Comparison of ENCODE assay signal across 14 cellular contexts in genomic region chr7:142481548-142481947, GRCh38.
A peak's percentile ranks its signal among the peaks of the same experiment; 100 is the strongest.
DNase-seq lines count a peak whose midpoint lies in the region; ATAC-seq and TF ChIP-seq lines count a peak whose summit lies in the region.
"Had no signal": no experiment of that assay in that cellular context is flagged by ENCODE, and none has a peak within 500 bp of the region (broad histone marks: within the 10 kb centered on the region; RNA-seq: fewer than 3 reads in every experiment).

No MANE protein-coding gene starts in this region.

- DNase-seq in AG09309 (ENCODE audit: low read depth) (no peak), ELF-1 (ENCODE audit: low read depth, low spot score) (peak; percentile 17), RWPE2 (ENCODE audit: low spot score) (no peak), fibroblast of lung (ENCODE audit: low read depth in 2 of 2) (peak in 1 of 2 donors; percentile 49), NCI-H2107 treated with DMSO at 0.1 percent for 48 hours (lab: John Stamatoyannopoulos, UW; ENCODE audit: unreplicated experiment) (no peak), NCI-H748 (lab: John Stamatoyannopoulos, UW; ENCODE audit: unreplicated experiment) (no peak), foreskin melanocyte (no peak)
- DNase-seq: activated CD4-positive, alpha-beta T cell treated with anti-CD3 and anti-CD28 coated beads, Interleukin-2, amount 50 U/mL, for 4 hours; DMS53; occipital lobe; stimulated activated CD4-positive, alpha-beta T cell treated with anti-CD3 and anti-CD28 coated beads, Interleukin-4, amount 100 ng/mL, for 1 hour had no signal

- H2AFZ ChIP-seq in fibroblast of lung (ENCODE audit: low read length) = no peak overlapping the region

- H3K27ac ChIP-seq in RWPE2 (ENCODE audit: poor library complexity, severe bottlenecking) (no peak overlapping the region), fibroblast of lung (ENCODE audit: insufficient read depth, low read length) (no peak overlapping the region)
- H3K27ac ChIP-seq: suprapubic skin had no signal

- no peaks in the 10 kb centered on the region for H3K9me3 ChIP-seq in RWPE2 (ENCODE audit: severe bottlenecking)
- no peaks in the 10 kb centered on the region for H3K9me3 ChIP-seq in fibroblast of lung (ENCODE audit: control insufficient read depth, insufficient read depth, low read depth, low read length)
- H3K9me3 ChIP-seq: suprapubic skin had no signal

- no peak for ATAC-seq in RWPE2 (ENCODE audit: low read depth)
- ATAC-seq in activated CD4-positive, CD25-positive, alpha-beta regulatory T cell treated with anti-CD3 and anti-CD28 coated beads, Interleukin-2, amount 50 U/mL, for 24 hours = no peak
- ATAC-seq: K562 had no signal

- no peaks in the 10 kb centered on the region for H3K79me2 ChIP-seq in fibroblast of lung (ENCODE audit: control insufficient read depth, insufficient read depth, low read length)

- H3K27me3 ChIP-seq in RWPE2 (ENCODE audit: insufficient read depth, poor library complexity, severe bottlenecking) (no peaks in the 10 kb centered on the region), fibroblast of lung (ENCODE audit: control insufficient read depth, insufficient read depth, low read length) (no peaks in the 10 kb centered on the region)
- H3K27me3 ChIP-seq: suprapubic skin had no signal

- H3K4me2 ChIP-seq in fibroblast of lung (ENCODE audit: extremely low read depth, insufficient read depth, low read length) = no peak overlapping the region

- H3K36me3 ChIP-seq in RWPE2 (ENCODE audit: low read depth) = no peaks in the 10 kb centered on the region
- H3K36me3 ChIP-seq in fibroblast of lung (ENCODE audit: control insufficient read depth, insufficient read depth, low read length) = no peaks in the 10 kb centered on the region
- H3K36me3 ChIP-seq: suprapubic skin had no signal

- H3K4me3 ChIP-seq in AG09309 (ENCODE audit: control insufficient read depth, low read depth, low read length) (no peak overlapping the region), RWPE2 (ENCODE audit: severe bottlenecking) (no peak overlapping the region), fibroblast of lung (replicated peaks in 1 of 4; ENCODE audit: control extremely low read depth in 1 of 4, insufficient read depth in 1 of 4, low read depth in 3 of 4, low read length in 4 of 4) (no peak overlapping the region)
- H3K4me3 ChIP-seq: K562, suprapubic skin had no signal

- H3K9ac ChIP-seq in fibroblast of lung (ENCODE audit: insufficient read depth, low read length) = no peak overlapping the region

- H4K20me1 ChIP-seq in fibroblast of lung (ENCODE audit: control insufficient read depth, extremely low read depth, insufficient read depth, low read length) = no peaks in the 10 kb centered on the region

- H3K4me1 ChIP-seq in RWPE2 (ENCODE audit: insufficient read depth, poor library complexity, severe bottlenecking) (no peaks in the 10 kb centered on the region), fibroblast of lung (ENCODE audit: control insufficient read depth, extremely low read depth, insufficient read depth, low read length) (peaks cover 2% of the 10 kb centered on the region)

- TF ChIP-seq CTCF in AG09309 (IDR thresholded peaks at IDR 0.05; ENCODE audit: control insufficient read depth, insufficient read depth, low read depth, low read length, missing control alignments) (peak; percentile 38), RWPE2 (IDR thresholded peaks at IDR 0.05; ENCODE audit: poor library complexity, severe bottlenecking) (peak; percentile 12), fibroblast of lung (conservative IDR thresholded peaks at IDR 0.05 in 1 of 2, IDR thresholded peaks at IDR 0.05 in 1 of 2; ENCODE audit: low read depth in 1 of 2, low read length in 2 of 2) (peak; percentile 36 to 51)
